Comparison of ENCODE assay signal across 9 cellular contexts in genomic region chr2:233470007-233470687, GRCh38.
DNase-seq lines count a peak whose midpoint lies in the region; ATAC-seq, FAIRE-seq and TF ChIP-seq lines count a peak whose summit lies in the region.
"Had no signal": no experiment of that assay in that cellular context is flagged by ENCODE, and none has a peak within 500 bp of the region (broad histone marks: within the 10 kb centered on the region; RNA-seq: fewer than 3 reads in every experiment).

No MANE protein-coding gene starts in this region.

- no peak for TF ChIP-seq CTCF in lung (IDR thresholded peaks at IDR 0.05; ENCODE audit: control extremely low read depth, extremely low read depth)

- ATAC-seq in T-cell (replicated peaks in 1 of 4): no peak
- no peak for ATAC-seq in effector memory CD8-positive, alpha-beta T cell (replicated peaks)
- peak; percentile 32 for ATAC-seq in lung (ENCODE audit: insufficient read depth, low FRiP score)
- ATAC-seq in HG03565 (IDR thresholded peaks at IDR 0.05; ENCODE audit: unreplicated experiment): no peak
- ATAC-seq in naive thymus-derived CD4-positive, alpha-beta T cell: no peak

- H3K36me3 ChIP-seq in lung (ENCODE audit: control insufficient read depth in 2 of 2, insufficient read depth in 2 of 2, low read length in 2 of 2): peaks cover 3 to 37% of the 10 kb centered on the region in 2 donors
- peaks cover 7 to 78% (median 8%) of the 10 kb centered on the region in 3 experiments for H3K36me3 ChIP-seq in naive thymus-derived CD4-positive, alpha-beta T cell (ENCODE audit: control insufficient read depth in 2 of 3, insufficient read depth in 3 of 3, low read length in 3 of 3)

- no peaks in the 10 kb centered on the region for H3K9me3 ChIP-seq in lung (ENCODE audit: control insufficient read depth in 2 of 2, insufficient read depth in 1 of 2, low read length in 1 of 2)
- H3K9me3 ChIP-seq in naive thymus-derived CD4-positive, alpha-beta T cell (ENCODE audit: control insufficient read depth in 2 of 3, low read length in 3 of 3): no peaks in the 10 kb centered on the region

- H3K27ac Mint-ChIP-seq in T-cell: peak overlapping the region; percentile 22 to 23
- peak overlapping the region; percentile 51 to 86 for H3K27ac Mint-ChIP-seq in effector memory CD8-positive, alpha-beta T cell
- H3K27ac Mint-ChIP-seq in naive thymus-derived CD4-positive, alpha-beta T cell: peak overlapping the region in 1 of 9 donors; percentile 49

- H3K4me1 Mint-ChIP-seq in T-cell: no peaks in the 10 kb centered on the region
- H3K4me1 Mint-ChIP-seq in effector memory CD8-positive, alpha-beta T cell (ENCODE audit: low read depth in 2 of 2): peaks cover 0 to 2% of the 10 kb centered on the region in 2 donors
- no peaks in the 10 kb centered on the region for H3K4me1 Mint-ChIP-seq in naive thymus-derived CD4-positive, alpha-beta T cell

- peak in 1 of 34 experiments; percentile 6 for DNase-seq in T-cell
- no peak for DNase-seq in effector memory CD8-positive, alpha-beta T cell
- no peak for DNase-seq in lung (ENCODE audit: low spot score)
- peak; percentile 90 for DNase-seq in superior temporal gyrus (ENCODE audit: extremely low spot score)
- DNase-seq in DMS 273 treated with DMSO at 0.1 percent for 48 hours (lab: John Stamatoyannopoulos, UW): no peak
- no peak for DNase-seq in GM19239 (ENCODE audit: insufficient read length, low spot score)
- DNase-seq in naive thymus-derived CD4-positive, alpha-beta T cell: no peak
- DNase-seq: NCI-H1092 treated with DMSO at 0.1 percent for 48 hours had no signal

- no peaks in the 10 kb centered on the region for H3K27me3 ChIP-seq in lung (ENCODE audit: control insufficient read depth, insufficient read depth)
- no peaks in the 10 kb centered on the region for H3K27me3 ChIP-seq in naive thymus-derived CD4-positive, alpha-beta T cell (ENCODE audit: control insufficient read depth in 2 of 2, insufficient read depth in 2 of 2, low read length in 2 of 2)

- FAIRE-seq in GM19239 (lab: Jason Lieb, UNC): no peak

- H3K9me3 Mint-ChIP-seq in T-cell: peaks cover 0 to 4% (median 0%) of the 10 kb centered on the region in 3 donors
- no peaks in the 10 kb centered on the region for H3K9me3 Mint-ChIP-seq in effector memory CD8-positive, alpha-beta T cell
- no peaks in the 10 kb centered on the region for H3K9me3 Mint-ChIP-seq in naive thymus-derived CD4-positive, alpha-beta T cell

- 80 to 81% methylated on average over 20 of the region's 20 CpGs for WGBS in lung, 2 donors

- H3K4me3 Mint-ChIP-seq in T-cell: no peak overlapping the region
- no peak overlapping the region for H3K4me3 Mint-ChIP-seq in effector memory CD8-positive, alpha-beta T cell
- H3K4me3 Mint-ChIP-seq in naive thymus-derived CD4-positive, alpha-beta T cell: no peak overlapping the region

- CTCF ChIA-PET in T-cell (lab: Charles Lee): no interaction called here
- CTCF ChIA-PET in naive thymus-derived CD4-positive, alpha-beta T cell (lab: Charles Lee): no interaction called here

- intact Hi-C loops in naive thymus-derived CD4-positive, alpha-beta T cell (cut with micrococcal nuclease): no loop called here

- H3K27ac ChIP-seq in lung (ENCODE audit: low read depth in 1 of 2, low read length in 1 of 2): peak overlapping the region in 1 of 2 donors; percentile 35
- H3K27ac ChIP-seq in naive thymus-derived CD4-positive, alpha-beta T cell (ENCODE audit: low read depth, low read length): no peak overlapping the region

- no peaks in the 10 kb centered on the region for H3K27me3 Mint-ChIP-seq in T-cell
- no peaks in the 10 kb centered on the region for H3K27me3 Mint-ChIP-seq in effector memory CD8-positive, alpha-beta T cell
- H3K27me3 Mint-ChIP-seq in naive thymus-derived CD4-positive, alpha-beta T cell: no peaks in the 10 kb centered on the region

- H3K4me1 ChIP-seq in lung (ENCODE audit: control insufficient read depth in 2 of 2, insufficient read depth in 2 of 2, low read length in 2 of 2): no peaks in the 10 kb centered on the region
- H3K4me1 ChIP-seq in naive thymus-derived CD4-positive, alpha-beta T cell (ENCODE audit: control insufficient read depth in 2 of 2, insufficient read depth in 2 of 2, low read length in 2 of 2): no peaks in the 10 kb centered on the region

- no peak overlapping the region for H3K4me3 ChIP-seq in lung
- H3K4me3 ChIP-seq in naive thymus-derived CD4-positive, alpha-beta T cell (ENCODE audit: low read length): no peak overlapping the region

- H3K36me3 Mint-ChIP-seq in T-cell: peaks cover 64% of the 10 kb centered on the region
- H3K36me3 Mint-ChIP-seq in effector memory CD8-positive, alpha-beta T cell (ENCODE audit: insufficient read depth): peaks cover 44% of the 10 kb centered on the region
- peaks cover 11 to 70% (median 45%) of the 10 kb centered on the region in 5 donors for H3K36me3 Mint-ChIP-seq in naive thymus-derived CD4-positive, alpha-beta T cell

- POLR2A ChIA-PET in T-cell (lab: Charles Lee): no interaction called here
- POLR2A ChIA-PET in naive thymus-derived CD4-positive, alpha-beta T cell (lab: Charles Lee): no interaction called here
